1 cellular context compared by ENCODE assay signal in genomic region chr6:37393530-37393929, GRCh38.
TF ChIP-seq lines count a peak whose summit lies in the region.

No MANE protein-coding gene starts in this region.

TF ChIP-seq in SK-N-SH treated with all-trans-retinoic acid at 6 μM for 48 hours, 23 proteins besides CTCF, POLR2A, EP300 and RAD21 (continued from another document):
- TF ChIP-seq TSHZ2 (CRISPR knock-in tag; IDR thresholded peaks at IDR 0.05): no peak
- no peak for TF ChIP-seq POU6F1 (CRISPR knock-in tag; IDR thresholded peaks at IDR 0.05; ENCODE audit: borderline replicate concordance, low read depth)
- no peak for TF ChIP-seq ISL1 (CRISPR knock-in tag; IDR thresholded peaks at IDR 0.05)
- no peak for TF ChIP-seq OSR1 (CRISPR knock-in tag; IDR thresholded peaks at IDR 0.05)
- no peak for TF ChIP-seq CSRNP3 (CRISPR knock-in tag; IDR thresholded peaks at IDR 0.05)
- no peak for TF ChIP-seq GLIS3 (CRISPR knock-in tag; IDR thresholded peaks at IDR 0.05)
- TF ChIP-seq PATZ1 (CRISPR knock-in tag; IDR thresholded peaks at IDR 0.05; ENCODE audit: borderline replicate concordance): no peak
- no peak for TF ChIP-seq ZNF8 (CRISPR knock-in tag; IDR thresholded peaks at IDR 0.05)
- no peak for TF ChIP-seq ZC3H10 (CRISPR knock-in tag; IDR thresholded peaks at IDR 0.05)
- no peak for TF ChIP-seq ESRRG (CRISPR knock-in tag; IDR thresholded peaks at IDR 0.05)
- TF ChIP-seq BACH2 (CRISPR knock-in tag; IDR thresholded peaks at IDR 0.05; ENCODE audit: borderline replicate concordance): no peak
